Comparison of ENCODE assay signal across 1 cellular context in genomic region chr19:45692187-45693111, GRCh38.
TF ChIP-seq lines count a peak whose summit lies in the region.

Gene QPCTL, plus strand, starts transcription at chr19:45692666. Its CDS starts 38 bp downstream, at chr19:45692704.

TF ChIP-seq in WTC11, 78 proteins besides CTCF, POLR2A, EP300 and RAD21 (continued from another document and continues in another):
- TF ChIP-seq ZBTB43 (CRISPR knock-in tag; IDR thresholded peaks at IDR 0.05) (no peak), TEAD4 (CRISPR knock-in tag; IDR thresholded peaks at IDR 0.05) (no peak), FOXK1 (CRISPR knock-in tag; IDR thresholded peaks at IDR 0.05) (0 out of 2 replicates have a peak, but pooled peaks have one; percentile 8), SOX15 (CRISPR knock-in tag; IDR thresholded peaks at IDR 0.05) (no peak), AR (CRISPR knock-in tag; IDR thresholded peaks at IDR 0.05) (no peak), NR1H2 (CRISPR knock-in tag; IDR thresholded peaks at IDR 0.05) (peak; percentile 23; the same call in 1 of the 2 replicates), FOXP1 (CRISPR knock-in tag; IDR thresholded peaks at IDR 0.05; ENCODE audit: borderline replicate concordance) (peak; percentile 48; the same call in 1 of the 2 replicates), STAT6 (CRISPR knock-in tag; conservative IDR thresholded peaks at IDR 0.05; ENCODE audit: low read depth) (no peak), FOXJ3 (CRISPR knock-in tag; IDR thresholded peaks at IDR 0.05; ENCODE audit: borderline replicate concordance) (no peak), ATF6 (CRISPR knock-in tag; IDR thresholded peaks at IDR 0.05) (no peak), TCF7 (CRISPR knock-in tag; IDR thresholded peaks at IDR 0.05; ENCODE audit: low read depth) (no peak), ZNF121 (CRISPR knock-in tag; IDR thresholded peaks at IDR 0.05) (no peak), SMAD3 (CRISPR knock-in tag; IDR thresholded peaks at IDR 0.05; ENCODE audit: borderline replicate concordance) (no peak), ZBTB21 (CRISPR knock-in tag; IDR thresholded peaks at IDR 0.05; ENCODE audit: borderline replicate concordance) (no peak), ZNF416 (CRISPR knock-in tag; IDR thresholded peaks at IDR 0.05) (peak; percentile 55; the same call in 1 of the 2 replicates), JAZF1 (CRISPR knock-in tag; IDR thresholded peaks at IDR 0.05) (no peak), ZNF263 (CRISPR knock-in tag; IDR thresholded peaks at IDR 0.05; ENCODE audit: low read depth) (no peak), ATF3 (CRISPR knock-in tag; conservative IDR thresholded peaks at IDR 0.05) (no peak), CBFB (CRISPR knock-in tag; IDR thresholded peaks at IDR 0.05; ENCODE audit: low read depth) (no peak), PRRX2 (CRISPR knock-in tag; IDR thresholded peaks at IDR 0.05) (no peak), USF1 (CRISPR knock-in tag; IDR thresholded peaks at IDR 0.05) (peak; percentile 19; the same call in 1 of the 2 replicates), ZNF396 (CRISPR knock-in tag; IDR thresholded peaks at IDR 0.05; ENCODE audit: borderline replicate concordance) (no peak), NR3C1 (CRISPR knock-in tag; conservative IDR thresholded peaks at IDR 0.05; ENCODE audit: low read depth) (no peak), ESRRA (CRISPR knock-in tag; IDR thresholded peaks at IDR 0.05; ENCODE audit: borderline replicate concordance) (no peak)
- TF ChIP-seq, protein P1, sequence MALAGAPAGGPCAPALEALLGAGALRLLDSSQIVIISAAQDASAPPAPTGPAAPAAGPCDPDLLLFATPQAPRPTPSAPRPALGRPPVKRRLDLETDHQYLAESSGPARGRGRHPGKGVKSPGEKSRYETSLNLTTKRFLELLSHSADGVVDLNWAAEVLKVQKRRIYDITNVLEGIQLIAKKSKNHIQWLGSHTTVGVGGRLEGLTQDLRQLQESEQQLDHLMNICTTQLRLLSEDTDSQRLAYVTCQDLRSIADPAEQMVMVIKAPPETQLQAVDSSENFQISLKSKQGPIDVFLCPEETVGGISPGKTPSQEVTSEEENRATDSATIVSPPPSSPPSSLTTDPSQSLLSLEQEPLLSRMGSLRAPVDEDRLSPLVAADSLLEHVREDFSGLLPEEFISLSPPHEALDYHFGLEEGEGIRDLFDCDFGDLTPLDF (CRISPR knock-in tag; IDR thresholded peaks at IDR 0.05), result 0 out of 2 replicates have a peak, but pooled peaks have one; percentile 67
- TF ChIP-seq, protein P2, sequence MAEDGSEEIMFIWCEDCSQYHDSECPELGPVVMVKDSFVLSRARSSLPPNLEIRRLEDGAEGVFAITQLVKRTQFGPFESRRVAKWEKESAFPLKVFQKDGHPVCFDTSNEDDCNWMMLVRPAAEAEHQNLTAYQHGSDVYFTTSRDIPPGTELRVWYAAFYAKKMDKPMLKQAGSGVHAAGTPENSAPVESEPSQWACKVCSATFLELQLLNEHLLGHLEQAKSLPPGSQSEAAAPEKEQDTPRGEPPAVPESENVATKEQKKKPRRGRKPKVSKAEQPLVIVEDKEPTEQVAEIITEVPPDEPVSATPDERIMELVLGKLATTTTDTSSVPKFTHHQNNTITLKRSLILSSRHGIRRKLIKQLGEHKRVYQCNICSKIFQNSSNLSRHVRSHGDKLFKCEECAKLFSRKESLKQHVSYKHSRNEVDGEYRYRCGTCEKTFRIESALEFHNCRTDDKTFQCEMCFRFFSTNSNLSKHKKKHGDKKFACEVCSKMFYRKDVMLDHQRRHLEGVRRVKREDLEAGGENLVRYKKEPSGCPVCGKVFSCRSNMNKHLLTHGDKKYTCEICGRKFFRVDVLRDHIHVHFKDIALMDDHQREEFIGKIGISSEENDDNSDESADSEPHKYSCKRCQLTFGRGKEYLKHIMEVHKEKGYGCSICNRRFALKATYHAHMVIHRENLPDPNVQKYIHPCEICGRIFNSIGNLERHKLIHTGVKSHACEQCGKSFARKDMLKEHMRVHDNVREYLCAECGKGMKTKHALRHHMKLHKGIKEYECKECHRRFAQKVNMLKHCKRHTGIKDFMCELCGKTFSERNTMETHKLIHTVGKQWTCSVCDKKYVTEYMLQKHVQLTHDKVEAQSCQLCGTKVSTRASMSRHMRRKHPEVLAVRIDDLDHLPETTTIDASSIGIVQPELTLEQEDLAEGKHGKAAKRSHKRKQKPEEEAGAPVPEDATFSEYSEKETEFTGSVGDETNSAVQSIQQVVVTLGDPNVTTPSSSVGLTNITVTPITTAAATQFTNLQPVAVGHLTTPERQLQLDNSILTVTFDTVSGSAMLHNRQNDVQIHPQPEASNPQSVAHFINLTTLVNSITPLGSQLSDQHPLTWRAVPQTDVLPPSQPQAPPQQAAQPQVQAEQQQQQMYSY (CRISPR knock-in tag; IDR thresholded peaks at IDR 0.05), result no peak
- TF ChIP-seq, protein P3, sequence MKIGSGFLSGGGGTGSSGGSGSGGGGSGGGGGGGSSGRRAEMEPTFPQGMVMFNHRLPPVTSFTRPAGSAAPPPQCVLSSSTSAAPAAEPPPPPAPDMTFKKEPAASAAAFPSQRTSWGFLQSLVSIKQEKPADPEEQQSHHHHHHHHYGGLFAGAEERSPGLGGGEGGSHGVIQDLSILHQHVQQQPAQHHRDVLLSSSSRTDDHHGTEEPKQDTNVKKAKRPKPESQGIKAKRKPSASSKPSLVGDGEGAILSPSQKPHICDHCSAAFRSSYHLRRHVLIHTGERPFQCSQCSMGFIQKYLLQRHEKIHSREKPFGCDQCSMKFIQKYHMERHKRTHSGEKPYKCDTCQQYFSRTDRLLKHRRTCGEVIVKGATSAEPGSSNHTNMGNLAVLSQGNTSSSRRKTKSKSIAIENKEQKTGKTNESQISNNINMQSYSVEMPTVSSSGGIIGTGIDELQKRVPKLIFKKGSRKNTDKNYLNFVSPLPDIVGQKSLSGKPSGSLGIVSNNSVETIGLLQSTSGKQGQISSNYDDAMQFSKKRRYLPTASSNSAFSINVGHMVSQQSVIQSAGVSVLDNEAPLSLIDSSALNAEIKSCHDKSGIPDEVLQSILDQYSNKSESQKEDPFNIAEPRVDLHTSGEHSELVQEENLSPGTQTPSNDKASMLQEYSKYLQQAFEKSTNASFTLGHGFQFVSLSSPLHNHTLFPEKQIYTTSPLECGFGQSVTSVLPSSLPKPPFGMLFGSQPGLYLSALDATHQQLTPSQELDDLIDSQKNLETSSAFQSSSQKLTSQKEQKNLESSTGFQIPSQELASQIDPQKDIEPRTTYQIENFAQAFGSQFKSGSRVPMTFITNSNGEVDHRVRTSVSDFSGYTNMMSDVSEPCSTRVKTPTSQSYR (CRISPR knock-in tag; IDR thresholded peaks at IDR 0.05), result 0 out of 2 replicates have a peak, but pooled peaks have one; percentile 18
- TF ChIP-seq, protein P4, sequence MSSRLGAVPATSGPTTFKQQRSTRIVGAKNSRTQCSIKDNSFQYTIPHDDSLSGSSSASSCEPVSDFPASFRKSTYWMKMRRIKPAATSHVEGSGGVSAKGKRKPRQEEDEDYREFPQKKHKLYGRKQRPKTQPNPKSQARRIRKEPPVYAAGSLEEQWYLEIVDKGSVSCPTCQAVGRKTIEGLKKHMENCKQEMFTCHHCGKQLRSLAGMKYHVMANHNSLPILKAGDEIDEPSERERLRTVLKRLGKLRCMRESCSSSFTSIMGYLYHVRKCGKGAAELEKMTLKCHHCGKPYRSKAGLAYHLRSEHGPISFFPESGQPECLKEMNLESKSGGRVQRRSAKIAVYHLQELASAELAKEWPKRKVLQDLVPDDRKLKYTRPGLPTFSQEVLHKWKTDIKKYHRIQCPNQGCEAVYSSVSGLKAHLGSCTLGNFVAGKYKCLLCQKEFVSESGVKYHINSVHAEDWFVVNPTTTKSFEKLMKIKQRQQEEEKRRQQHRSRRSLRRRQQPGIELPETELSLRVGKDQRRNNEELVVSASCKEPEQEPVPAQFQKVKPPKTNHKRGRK (CRISPR knock-in tag; IDR thresholded peaks at IDR 0.05; ENCODE audit: borderline replicate concordance), result no peak
- TF ChIP-seq, protein P5, sequence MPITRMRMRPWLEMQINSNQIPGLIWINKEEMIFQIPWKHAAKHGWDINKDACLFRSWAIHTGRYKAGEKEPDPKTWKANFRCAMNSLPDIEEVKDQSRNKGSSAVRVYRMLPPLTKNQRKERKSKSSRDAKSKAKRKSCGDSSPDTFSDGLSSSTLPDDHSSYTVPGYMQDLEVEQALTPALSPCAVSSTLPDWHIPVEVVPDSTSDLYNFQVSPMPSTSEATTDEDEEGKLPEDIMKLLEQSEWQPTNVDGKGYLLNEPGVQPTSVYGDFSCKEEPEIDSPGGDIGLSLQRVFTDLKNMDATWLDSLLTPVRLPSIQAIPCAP (CRISPR knock-in tag; IDR thresholded peaks at IDR 0.05), result peak; percentile 46; the same call in 1 of the 2 replicates
